Comparison of ENCODE assay signal across 1 cellular context in the genomic region with DNA sequence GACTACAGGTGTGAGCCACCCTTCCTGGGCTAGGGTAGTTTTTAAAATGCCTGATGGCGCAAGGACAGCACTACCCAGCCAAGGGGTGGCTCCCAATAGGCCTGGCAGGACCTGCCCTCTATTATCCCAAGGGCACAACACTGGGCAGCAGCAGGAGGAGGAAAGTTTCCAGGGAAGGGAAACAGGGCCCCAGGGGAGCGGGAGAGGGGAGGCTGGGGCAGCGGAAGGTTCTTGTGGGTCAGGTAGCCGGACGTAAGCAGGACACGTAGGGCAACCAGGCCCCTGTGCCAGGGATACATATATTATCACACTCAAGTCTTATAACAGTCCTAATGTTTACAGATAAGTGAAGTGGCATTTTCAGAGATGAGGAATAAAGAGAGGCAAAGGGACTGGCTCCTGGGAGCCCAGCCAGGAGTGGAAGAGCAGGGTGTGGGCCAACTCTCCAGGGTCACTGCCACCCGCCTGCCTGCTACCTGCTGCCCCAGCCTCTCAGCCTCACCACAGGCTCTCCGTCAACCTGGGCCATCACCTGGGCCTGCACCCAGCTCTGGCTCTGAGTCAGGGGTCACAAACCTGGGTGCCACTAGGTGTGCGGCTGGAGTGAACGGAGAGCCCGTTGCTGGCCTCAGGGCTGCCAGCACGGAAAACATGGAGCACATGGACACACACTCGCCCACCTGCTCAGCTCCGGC.
TF ChIP-seq lines count a peak whose summit lies in the region.

No MANE protein-coding gene starts in this region.

TF ChIP-seq in HepG2, 621 proteins besides CTCF, POLR2A, EP300 and RAD21:
- no peak for TF ChIP-seq SNAPC5 (CRISPR knock-in tag; IDR thresholded peaks at IDR 0.05; ENCODE audit: borderline replicate concordance)
- TF ChIP-seq KAT7 (CRISPR knock-in tag; IDR thresholded peaks at IDR 0.05; ENCODE audit: borderline replicate concordance), result no peak
- TF ChIP-seq, protein P1, sequence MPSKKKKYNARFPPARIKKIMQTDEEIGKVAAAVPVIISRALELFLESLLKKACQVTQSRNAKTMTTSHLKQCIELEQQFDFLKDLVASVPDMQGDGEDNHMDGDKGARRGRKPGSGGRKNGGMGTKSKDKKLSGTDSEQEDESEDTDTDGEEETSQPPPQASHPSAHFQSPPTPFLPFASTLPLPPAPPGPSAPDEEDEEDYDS (CRISPR knock-in tag; IDR thresholded peaks at IDR 0.05), result no peak
- TF ChIP-seq, protein P2, sequence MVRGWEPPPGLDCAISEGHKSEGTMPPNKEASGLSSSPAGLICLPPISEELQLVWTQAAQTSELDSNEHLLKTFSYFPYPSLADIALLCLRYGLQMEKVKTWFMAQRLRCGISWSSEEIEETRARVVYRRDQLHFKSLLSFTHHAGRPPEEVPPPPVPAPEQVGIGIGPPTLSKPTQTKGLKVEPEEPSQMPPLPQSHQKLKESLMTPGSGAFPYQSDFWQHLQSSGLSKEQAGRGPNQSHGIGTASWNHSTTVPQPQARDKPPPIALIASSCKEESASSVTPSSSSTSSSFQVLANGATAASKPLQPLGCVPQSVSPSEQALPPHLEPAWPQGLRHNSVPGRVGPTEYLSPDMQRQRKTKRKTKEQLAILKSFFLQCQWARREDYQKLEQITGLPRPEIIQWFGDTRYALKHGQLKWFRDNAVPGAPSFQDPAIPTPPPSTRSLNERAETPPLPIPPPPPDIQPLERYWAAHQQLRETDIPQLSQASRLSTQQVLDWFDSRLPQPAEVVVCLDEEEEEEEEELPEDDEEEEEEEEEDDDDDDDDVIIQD (CRISPR knock-in tag; IDR thresholded peaks at IDR 0.05; ENCODE audit: low read depth), result no peak
- no peak for TF ChIP-seq ZNF546 (CRISPR knock-in tag; conservative IDR thresholded peaks at IDR 0.05)
- peak; percentile 35 for TF ChIP-seq RBM22 (optimal IDR thresholded peaks at IDR 0.05; ENCODE audit: low read length)
- TF ChIP-seq, protein P3, sequence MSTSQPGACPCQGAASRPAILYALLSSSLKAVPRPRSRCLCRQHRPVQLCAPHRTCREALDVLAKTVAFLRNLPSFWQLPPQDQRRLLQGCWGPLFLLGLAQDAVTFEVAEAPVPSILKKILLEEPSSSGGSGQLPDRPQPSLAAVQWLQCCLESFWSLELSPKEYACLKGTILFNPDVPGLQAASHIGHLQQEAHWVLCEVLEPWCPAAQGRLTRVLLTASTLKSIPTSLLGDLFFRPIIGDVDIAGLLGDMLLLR (CRISPR knock-in tag; IDR thresholded peaks at IDR 0.05), result no peak
